ENCODE assay signal across 16 cellular contexts in the genomic region with DNA sequence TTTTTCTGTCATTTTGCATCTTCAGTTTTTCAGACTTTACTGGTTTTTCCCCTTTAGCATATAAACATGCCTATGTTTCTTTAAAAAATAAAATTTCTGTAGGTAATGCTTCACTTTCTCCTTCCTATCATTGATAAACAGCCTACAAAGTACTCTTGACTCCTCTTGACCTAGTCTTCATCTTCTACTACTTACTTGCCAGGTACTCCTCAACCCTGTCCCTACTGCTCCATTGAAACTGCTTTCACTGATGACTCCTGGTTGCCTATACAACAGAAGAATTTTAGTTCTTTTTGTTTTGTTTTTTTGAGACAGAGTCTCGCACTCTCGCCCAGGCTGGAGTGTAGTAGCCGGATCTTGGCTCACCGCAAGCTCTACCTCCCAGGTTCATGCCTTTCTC. TPM values are rescaled to one million over a fixed set of nuclear protein-coding genes. Genes with fewer than 3 reads are reported as not detected.
A peak's percentile ranks its signal among the peaks of the same experiment; 100 is the strongest.
DNase-seq lines count a peak whose midpoint lies in the region; TF ChIP-seq lines count a peak whose summit lies in the region.
"Had no signal": no experiment of that assay in that cellular context is flagged by ENCODE, and none has a peak within 500 bp of the region (broad histone marks: within the 10 kb centered on the region; RNA-seq: fewer than 3 reads in every experiment).

No MANE protein-coding gene starts in this region.

- H3K27ac Mint-ChIP-seq in activated naive CD8-positive, alpha-beta T cell, result peak overlapping the region; percentile 79
- no peak overlapping the region for H3K27ac Mint-ChIP-seq in activated naive CD8-positive, alpha-beta T cell treated with anti-CD3 and anti-CD28 coated beads for 36 hours
- H3K27ac Mint-ChIP-seq in glutamatergic neuron (ENCODE audit: unreplicated experiment), result peak overlapping the region; percentile 11

- intact Hi-C loops in stomach (cut with DNase I; ENCODE audit: low total_unique reads), result no loop called here

- no peaks in the 10 kb centered on the region for H3K27me3 ChIP-seq in stomach
- H3K27me3 ChIP-seq: ascending aorta, Peyer's patch had no signal

- H3K36me3 ChIP-seq in stomach, result peaks cover 5 to 44% (median 41%) of the 10 kb centered on the region in 4 donors

- 93 to 100% (median 96%) methylated on average over 4 of the region's 4 CpGs for WGBS in stomach, 5 donors

- H3K36me3 Mint-ChIP-seq in activated naive CD8-positive, alpha-beta T cell, result peaks cover 9% of the 10 kb centered on the region
- peaks cover 27% of the 10 kb centered on the region for H3K36me3 Mint-ChIP-seq in activated naive CD8-positive, alpha-beta T cell treated with anti-CD3 and anti-CD28 coated beads for 36 hours
- no peaks in the 10 kb centered on the region for H3K36me3 Mint-ChIP-seq in glutamatergic neuron (ENCODE audit: unreplicated experiment)

- no peaks in the 10 kb centered on the region for H3K9me3 Mint-ChIP-seq in activated naive CD8-positive, alpha-beta T cell (ENCODE audit: low read depth)
- no peaks in the 10 kb centered on the region for H3K9me3 Mint-ChIP-seq in activated naive CD8-positive, alpha-beta T cell treated with anti-CD3 and anti-CD28 coated beads for 36 hours
- H3K9me3 Mint-ChIP-seq in glutamatergic neuron (ENCODE audit: unreplicated experiment), result no peaks in the 10 kb centered on the region

- TF ChIP-seq POLR2A in stomach (IDR thresholded peaks at IDR 0.05), result no peak

- peaks cover 30 to 95% (median 60%) of the 10 kb centered on the region in 4 donors for H3K4me1 ChIP-seq in stomach

- no peaks in the 10 kb centered on the region for H3K27me3 Mint-ChIP-seq in activated naive CD8-positive, alpha-beta T cell
- no peaks in the 10 kb centered on the region for H3K27me3 Mint-ChIP-seq in activated naive CD8-positive, alpha-beta T cell treated with anti-CD3 and anti-CD28 coated beads for 36 hours
- no peaks in the 10 kb centered on the region for H3K27me3 Mint-ChIP-seq in glutamatergic neuron (ENCODE audit: unreplicated experiment)

- H3K4me3 ChIP-seq in stomach, result no peak overlapping the region
- H3K4me3 ChIP-seq: ascending aorta, Peyer's patch had no signal

- TF ChIP-seq CTCF in VCaP (conservative IDR thresholded peaks at IDR 0.05) (no peak), glutamatergic neuron (IDR thresholded peaks at IDR 0.05; ENCODE audit: partially characterized antibody, unreplicated experiment) (no peak), stomach (IDR thresholded peaks at IDR 0.05) (no peak)

- H3K4me3 Mint-ChIP-seq in activated naive CD8-positive, alpha-beta T cell, result peak overlapping the region; percentile 57
- H3K4me3 Mint-ChIP-seq in activated naive CD8-positive, alpha-beta T cell treated with anti-CD3 and anti-CD28 coated beads for 36 hours, result no peak overlapping the region
- no peak overlapping the region for H3K4me3 Mint-ChIP-seq in glutamatergic neuron (ENCODE audit: unreplicated experiment)

- H3K27ac ChIP-seq in VCaP, result peak overlapping the region; percentile 30
- H3K27ac ChIP-seq in stomach, result peak overlapping the region in 4 of 5 donors; percentile 31 to 54 (median 48)
- H3K27ac ChIP-seq: ascending aorta, Peyer's patch had no signal

- peaks cover 74% of the 10 kb centered on the region for H3K4me1 Mint-ChIP-seq in activated naive CD8-positive, alpha-beta T cell (ENCODE audit: low read depth)
- peaks cover 60% of the 10 kb centered on the region for H3K4me1 Mint-ChIP-seq in activated naive CD8-positive, alpha-beta T cell treated with anti-CD3 and anti-CD28 coated beads for 36 hours
- H3K4me1 Mint-ChIP-seq in glutamatergic neuron (ENCODE audit: low read depth, unreplicated experiment), result peaks cover 12% of the 10 kb centered on the region

- H3K9me3 ChIP-seq in stomach, result no peaks in the 10 kb centered on the region
- H3K9me3 ChIP-seq: ascending aorta, Peyer's patch had no signal

- DNase-seq in activated naive CD8-positive, alpha-beta T cell treated with anti-CD3 and anti-CD28 coated beads for 36 hours, result no peak
- DNase-seq in glutamatergic neuron (no peak), stomach (no peak), NCI-H128 (lab: John Stamatoyannopoulos, UW; ENCODE audit: unreplicated experiment) (no peak), HuH-7 (ENCODE audit: low spot score) (no peak), foreskin melanocyte (no peak)
- DNase-seq: activated CD4-positive, CD25-positive, alpha-beta regulatory T cell treated with anti-CD3 and anti-CD28 coated beads, Interleukin-2, amount 50 U/mL, for 72 hours; dermis blood vessel endothelial cell; H7; hippocampal formation; NCI-H2081; NCI-H748 treated with DMSO at 0.1 percent for 48 hours; Peyer's patch had no signal

- TF ChIP-seq EP300 in stomach (IDR thresholded peaks at IDR 0.05), result no peak

RNA-seq across cellular contexts. Expression of a gene that starts 7.0 kb away (rescaled TPM):
- 100 to 1,000 TPM; 105 to 107 TPM for total RNA-seq in activated naive CD8-positive, alpha-beta T cell treated with anti-CD3 and anti-CD28 coated beads for 36 hours
- total RNA-seq in glutamatergic neuron (ENCODE audit: unreplicated experiment) (181 TPM), stomach (100 to 1,000 TPM; 182 to 346 (median 205) TPM)
- 10 to 100 TPM; 42.7 to 59.9 (median 52.7) TPM for polyA plus RNA-seq in stomach

RNA-seq across cellular contexts. Expression of a gene that starts 7.5 kb away (rescaled TPM):
- 10 to 100 TPM; 91.6 to 93.5 TPM for total RNA-seq in activated naive CD8-positive, alpha-beta T cell treated with anti-CD3 and anti-CD28 coated beads for 36 hours
- 56.4 TPM for total RNA-seq in glutamatergic neuron (ENCODE audit: unreplicated experiment)
- total RNA-seq in stomach, result 100 to 1,000 TPM in 2 of 5 donors, 10 to 100 TPM in 3; 38.8 to 139 (median 69.4) TPM
- 10 to 100 TPM; 11.5 to 34.6 (median 18.5) TPM for polyA plus RNA-seq in stomach

RNA-seq across cellular contexts. Expression of a gene that starts 39.3 kb away (rescaled TPM):
- 10 to 100 TPM; 39.1 to 40.9 TPM for total RNA-seq in activated naive CD8-positive, alpha-beta T cell treated with anti-CD3 and anti-CD28 coated beads for 36 hours
- total RNA-seq in glutamatergic neuron (ENCODE audit: unreplicated experiment), result 58.8 TPM
- 10 to 100 TPM; 15.8 to 56.2 (median 31.3) TPM for total RNA-seq in stomach
- polyA plus RNA-seq in stomach, result 10 to 100 TPM in 2 of 3 donors, 1 to 10 TPM in 1; 9.8 to 17.7 (median 12.6) TPM

RNA-seq across cellular contexts. Expression of a gene that starts 46.3 kb away (rescaled TPM):
- 100 to 1,000 TPM; 178 to 187 TPM for total RNA-seq in activated naive CD8-positive, alpha-beta T cell treated with anti-CD3 and anti-CD28 coated beads for 36 hours
- 133 TPM for total RNA-seq in glutamatergic neuron (ENCODE audit: unreplicated experiment)
- total RNA-seq in stomach, result 100 to 1,000 TPM in 1 of 5 donors, 10 to 100 TPM in 4; 19.2 to 177 (median 80.1) TPM
- polyA plus RNA-seq in stomach, result 100 to 1,000 TPM; 151 to 211 (median 153) TPM

RNA-seq across cellular contexts. Expression of a gene that starts 46.5 kb away (rescaled TPM):
- 10 to 100 TPM; 91.2 to 91.5 TPM for total RNA-seq in activated naive CD8-positive, alpha-beta T cell treated with anti-CD3 and anti-CD28 coated beads for 36 hours
- 42.0 TPM for total RNA-seq in glutamatergic neuron (ENCODE audit: unreplicated experiment)
- 10 to 100 TPM in 4 of 5 donors, 1 to 10 TPM in 1; 3.5 to 54.0 (median 38.6) TPM for total RNA-seq in stomach
- 10 to 100 TPM; 12.2 to 14.4 (median 13.4) TPM for polyA plus RNA-seq in stomach
